13 cellular contexts compared by ENCODE assay signal in the genomic region with DNA sequence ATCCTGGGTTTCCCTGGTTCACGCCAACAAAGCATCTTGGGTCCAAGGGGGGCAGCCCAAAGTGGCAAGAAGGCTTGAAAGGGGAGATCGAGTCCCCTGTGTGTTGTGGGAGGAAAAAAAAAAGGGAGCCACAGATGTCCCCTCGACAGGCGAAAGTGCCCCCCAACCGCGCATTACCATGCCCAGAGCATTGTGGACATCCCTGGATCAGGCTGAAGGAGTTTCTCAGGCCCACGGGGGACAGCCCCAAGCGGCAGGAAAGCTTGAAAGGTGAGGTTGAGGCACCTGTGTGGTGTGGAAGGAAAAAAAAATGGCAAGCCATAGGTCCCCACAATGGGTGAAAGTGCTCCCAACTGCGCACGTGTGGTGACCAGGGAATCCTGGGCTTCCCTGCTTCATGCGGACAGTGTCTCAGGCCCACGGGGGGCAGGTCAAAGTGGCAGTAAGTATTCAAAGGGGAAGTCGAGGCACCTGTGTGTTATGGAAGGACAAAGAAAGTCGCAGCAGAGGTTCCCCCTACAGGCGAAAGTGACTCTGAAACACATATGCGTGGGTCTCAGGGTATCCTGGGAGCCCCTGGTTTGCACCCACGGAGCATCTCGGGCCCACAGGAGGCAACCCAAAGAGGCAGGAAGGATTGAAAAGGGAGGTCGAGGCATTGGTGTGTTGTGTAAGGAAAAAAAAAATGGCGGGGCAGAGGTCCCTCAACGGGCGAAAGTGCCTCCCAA.
"Had no signal": no experiment of that assay in that cellular context is flagged by ENCODE, and none has a peak within 500 bp of the region (broad histone marks: within the 10 kb centered on the region; RNA-seq: fewer than 3 reads in every experiment).

No MANE protein-coding gene starts in this region.

- H3K9me3 ChIP-seq: ovary, right lobe of liver had no signal

- H3K4me1 ChIP-seq: right lobe of liver had no signal

- H3K4me3 ChIP-seq: ovary, right lobe of liver had no signal

- H3K36me3 Mint-ChIP-seq: brain had no signal

- H3K4me3 Mint-ChIP-seq: activated T-helper 1 cell treated with anti-CD3 and anti-CD28 coated beads, Interleukin-12 subunit alpha, Interleukin-12 subunit beta, Interleukin-2, Interleukin-4 antibody, amounts not matched to agents 30 ng/mL and 10 ng/mL and 1 ng/mL, durations not matched to agents 14 hours and 24 hours and 36 hours; brain; natural killer cell; stimulated activated naive B cell treated with anti-CD40 and anti-IgM and Interleukin-4, amounts not matched to agents 10 μg/mL and 1 μg/mL and 100 μg/mL, for 72 hours had no signal

- H3K27me3 ChIP-seq: ovary, right lobe of liver had no signal

- H3K4me1 Mint-ChIP-seq: brain; natural killer cell; stimulated activated naive B cell treated with anti-CD40 and anti-IgM and Interleukin-4, amounts not matched to agents 10 μg/mL and 1 μg/mL and 100 μg/mL, for 72 hours had no signal

- H3K27ac Mint-ChIP-seq: activated T-helper 1 cell treated with anti-CD3 and anti-CD28 coated beads, Interleukin-12 subunit alpha, Interleukin-12 subunit beta, Interleukin-2, Interleukin-4 antibody, amounts not matched to agents 30 ng/mL and 10 ng/mL and 1 ng/mL, durations not matched to agents 14 hours and 24 hours and 36 hours; brain; natural killer cell; stimulated activated naive B cell treated with anti-CD40 and anti-IgM and Interleukin-4, amounts not matched to agents 10 μg/mL and 1 μg/mL and 100 μg/mL, for 72 hours had no signal

- H3K27ac ChIP-seq: ovary, right lobe of liver had no signal

- H3K27me3 Mint-ChIP-seq: brain; stimulated activated naive B cell treated with anti-CD40 and anti-IgM and Interleukin-4, amounts not matched to agents 10 μg/mL and 1 μg/mL and 100 μg/mL, for 72 hours had no signal

- H3K36me3 ChIP-seq: ovary, right lobe of liver had no signal

- ATAC-seq: natural killer cell; right lobe of liver; stimulated activated naive B cell treated with anti-CD40 and anti-IgM and Interleukin-4, amounts not matched to agents 10 μg/mL and 1 μg/mL and 100 μg/mL, for 72 hours had no signal

- DNase-seq: activated CD4-positive, alpha-beta T cell treated with anti-CD3 and anti-CD28 coated beads, Interleukin-2, amount 50 U/mL, for 1 hour; activated naive CD4-positive, alpha-beta T cell; central memory CD4-positive, alpha-beta T cell; erythroblast; kidney glomerular epithelial cell; natural killer cell; ovary; stimulated activated CD4-positive, alpha-beta T cell treated with anti-CD3 and anti-CD28 coated beads, Interleukin-4, amount 100 ng/mL, for 4 hours; stimulated activated naive B cell treated with anti-CD40 and anti-IgM and Interleukin-4, amounts not matched to agents 10 μg/mL and 1 μg/mL and 100 μg/mL, for 72 hours; T1000 had no signal
